Comparison of ENCODE assay signal across 33 cellular contexts in genomic region chr1:150525348-150525747, GRCh38. TPM values are rescaled to one million over a fixed set of nuclear protein-coding genes. Genes with fewer than 3 reads are reported as not detected.
"Had no signal": no experiment of that assay in that cellular context is flagged by ENCODE, and none has a peak within 500 bp of the region (broad histone marks: within the 10 kb centered on the region; RNA-seq: fewer than 3 reads in every experiment).

No MANE protein-coding gene starts in this region.

- H3K4me1 ChIP-seq: colonic mucosa had no signal

- H3K9me3 ChIP-seq: colonic mucosa, esophagus muscularis mucosa, esophagus squamous epithelium, gastrocnemius medialis, gastroesophageal sphincter, heart left ventricle, heart right ventricle had no signal

- H3K27ac ChIP-seq: colonic mucosa, coronary artery, dorsolateral prefrontal cortex, epithelial cell of prostate, esophagus muscularis mucosa, esophagus squamous epithelium, foreskin keratinocyte, gastrocnemius medialis, gastroesophageal sphincter, heart left ventricle, heart right ventricle had no signal

- H3K27me3 Mint-ChIP-seq: dendritic cell treated with granulocyte-macrophage colony-stimulating factor and Interleukin-4, amounts not matched to agents 40 ng/mL and 50 ng/mL, for 4 days; effector memory CD8-positive, alpha-beta T cell had no signal

- H3K27ac Mint-ChIP-seq: dendritic cell treated with granulocyte-macrophage colony-stimulating factor and Interleukin-4, amounts not matched to agents 40 ng/mL and 50 ng/mL, for 4 days; effector memory CD8-positive, alpha-beta T cell; endodermal cell had no signal

- H3K4me3 Mint-ChIP-seq: dendritic cell treated with granulocyte-macrophage colony-stimulating factor and Interleukin-4, amounts not matched to agents 40 ng/mL and 50 ng/mL, for 4 days; effector memory CD8-positive, alpha-beta T cell; endodermal cell had no signal

- H3K4me3 ChIP-seq: colonic mucosa, coronary artery, dorsolateral prefrontal cortex, esophagus muscularis mucosa, esophagus squamous epithelium, gastrocnemius medialis, gastroesophageal sphincter, heart left ventricle, heart right ventricle had no signal

- FAIRE-seq: colon, endometrium, endothelial cell of umbilical vein, frontal cortex had no signal

- H3K36me3 ChIP-seq: colonic mucosa, esophagus muscularis mucosa, esophagus squamous epithelium, gastrocnemius medialis, gastroesophageal sphincter, heart left ventricle, heart right ventricle had no signal

- DNase-seq: colonic mucosa; cortex of kidney; dermis blood vessel endothelial cell; dorsolateral prefrontal cortex; effector CD4-positive, alpha-beta T cell; effector CD8-positive, alpha-beta T cell; effector memory CD4-positive, alpha-beta T cell; effector memory CD8-positive, alpha-beta T cell; endodermal cell; erythroblast; esophagus squamous epithelium; foreskin fibroblast; foreskin keratinocyte; foreskin melanocyte; gastrocnemius medialis; glutamatergic neuron; head of caudate nucleus; heart left ventricle; heart right ventricle had no signal

- H3K9me3 Mint-ChIP-seq: dendritic cell treated with granulocyte-macrophage colony-stimulating factor and Interleukin-4, amounts not matched to agents 40 ng/mL and 50 ng/mL, for 4 days; effector memory CD8-positive, alpha-beta T cell; endodermal cell had no signal

- ATAC-seq: effector memory CD8-positive, alpha-beta T cell; esophagus mucosa; foreskin keratinocyte; gastrocnemius medialis; gastroesophageal sphincter; heart left ventricle; heart right ventricle had no signal

- H3K27me3 ChIP-seq: colonic mucosa, dorsolateral prefrontal cortex, esophagus muscularis mucosa, esophagus squamous epithelium, foreskin keratinocyte, gastrocnemius medialis, gastroesophageal sphincter, heart left ventricle, heart right ventricle had no signal

RNA-seq across cellular contexts. Expression of gene FALEC, which starts 9.8 kb away (rescaled TPM):
- total RNA-seq: colonic mucosa, dermis blood vessel endothelial cell, dermis microvascular lymphatic vessel endothelial cell, endothelial cell of umbilical vein, epithelial cell of proximal tubule, esophagus muscularis mucosa, foreskin keratinocyte, gastrocnemius medialis, gastroesophageal sphincter, glomerular endothelial cell had no signal
- polyA plus RNA-seq: endothelial cell of umbilical vein, fibroblast of lung, heart right ventricle had no signal
